19 cellular contexts compared by ENCODE assay signal in genomic region chr20:60064554-60064953, GRCh38.
DNase-seq lines count a peak whose midpoint lies in the region; ATAC-seq, FAIRE-seq and TF ChIP-seq lines count a peak whose summit lies in the region.
"Had no signal": no experiment of that assay in that cellular context is flagged by ENCODE, and none has a peak within 500 bp of the region (broad histone marks: within the 10 kb centered on the region; RNA-seq: fewer than 3 reads in every experiment).

No MANE protein-coding gene starts in this region.

- H3K14ac ChIP-seq in H1 (ENCODE audit: insufficient read length): no peak overlapping the region

- no peaks in the 10 kb centered on the region for H3K79me1 ChIP-seq in H1 (ENCODE audit: low read depth, low read length)

- no peak overlapping the region for H2BK12ac ChIP-seq in H1 (ENCODE audit: low read depth, low read length)

- ATAC-seq in DND-41 (ENCODE audit: insufficient read depth, low read depth): no peak
- ATAC-seq: A549, GM23338 had no signal

- H2AFZ ChIP-seq in DND-41 (ENCODE audit: low read depth, low read length): no peak overlapping the region
- no peak overlapping the region for H2AFZ ChIP-seq in H1 (ENCODE audit: low read length)
- H2AFZ ChIP-seq: GM23338 had no signal

- H3K56ac ChIP-seq in H1 (replicated peaks; ENCODE audit: insufficient read length, low read depth, low read length): no peak overlapping the region

- no peak overlapping the region for H3K4ac ChIP-seq in H1 (replicated peaks; ENCODE audit: insufficient read length, low read depth, low read length)

- TF ChIP-seq CTCF in DND-41 (IDR thresholded peaks at IDR 0.05; ENCODE audit: borderline replicate concordance, extremely low read depth, low read length, poor library complexity, severe bottlenecking) (no peak), H1 (IDR thresholded peaks at IDR 0.05; ENCODE audit: control extremely low read depth in 1 of 3, insufficient read depth in 1 of 3, low read depth in 1 of 3, low read length in 3 of 3) (no peak), vagina (IDR thresholded peaks at IDR 0.05) (no peak)

- H3K4me1 ChIP-seq in DND-41 (ENCODE audit: insufficient read depth, low read length): peaks cover 62% of the 10 kb centered on the region
- no peaks in the 10 kb centered on the region for H3K4me1 ChIP-seq in H1 (replicated peaks in 1 of 4; ENCODE audit: control insufficient read depth in 3 of 4, insufficient read depth in 4 of 4, low read length in 3 of 4)
- H3K4me1 ChIP-seq in vagina: peaks cover 29% of the 10 kb centered on the region
- H3K4me1 ChIP-seq: A549, Caco-2 had no signal

- H3K27ac ChIP-seq in DND-41 (ENCODE audit: low read length) (peak overlapping the region; percentile 62), H1 (ENCODE audit: low read depth, low read length) (no peak overlapping the region), vagina (peak overlapping the region; percentile 76), substantia nigra (ENCODE audit: low read depth, low read length, poor library complexity, severe bottlenecking) (no peak overlapping the region)
- H3K27ac ChIP-seq: 22Rv1, A549, C4-2B had no signal

- H3K4me3 Mint-ChIP-seq in activated naive CD4-positive, alpha-beta T cell treated with anti-CD3 and anti-CD28 coated beads, Interleukin-2, amount 50 U/mL, for 24 hours: no peak overlapping the region
- H3K4me3 Mint-ChIP-seq: CD4-positive, alpha-beta T cell; GM23338 had no signal

- no peak overlapping the region for H2BK20ac ChIP-seq in H1 (ENCODE audit: low read length)

- DNase-seq in activated naive CD4-positive, alpha-beta T cell treated with anti-CD3 and anti-CD28 coated beads, Interleukin-2, amount 50 U/mL, for 16 hours: no peak
- DNase-seq in DND-41 (no peak), H1 (ENCODE audit: low read depth in 1 of 2, low spot score in 2 of 2) (no peak), vagina (ENCODE audit: extremely low spot score in 2 of 2) (no peak), activated T-cell treated with anti-CD3 and anti-CD28 coated beads for 4 hours (no peak), substantia nigra (lab: John Stamatoyannopoulos, UW) (no peak)
- DNase-seq: AML-193; CD4-positive, alpha-beta T cell; GDM1; H7 had no signal

- no peak overlapping the region for H3K4me2 ChIP-seq in DND-41 (ENCODE audit: insufficient read depth, low read length)
- H3K4me2 ChIP-seq in H1 (ENCODE audit: insufficient read depth in 1 of 2, low read depth in 2 of 2, low read length in 2 of 2): no peak overlapping the region
- H3K4me2 ChIP-seq: A549, GM23338 had no signal

- FAIRE-seq in H1 (lab: Jason Lieb, UNC): no peak
- FAIRE-seq: A549, D721Med, GM12892, GM18507 had no signal

- 84% methylated on average over 3 of the region's 3 CpGs; no CpG with 5 or more reads in 1 of the 2 experiments for WGBS in H1 (ENCODE audit: extremely low coverage in 1 of 2, insufficient coverage in 1 of 2, insufficient read length in 1 of 2, insufficient replicate concordance in 2 of 2, low coverage in 1 of 2, low lambda C conversion rate in 2 of 2, missing lambda C conversion rate in 1 of 2), 2 experiments

- TF ChIP-seq POLR2A in H1 (IDR thresholded peaks at IDR 0.05; ENCODE audit: control extremely low read depth in 1 of 2, low read depth in 2 of 2, low read length in 2 of 2) (no peak), vagina (IDR thresholded peaks at IDR 0.05) (no peak)

- H3K4me3 ChIP-seq in DND-41 (ENCODE audit: low read depth in 1 of 2, low read length in 2 of 2): no peak overlapping the region
- H3K4me3 ChIP-seq in H1 (ENCODE audit: extremely low read depth in 1 of 4, insufficient read depth in 2 of 4, low read depth in 3 of 4, low read length in 4 of 4): no peak overlapping the region
- H3K4me3 ChIP-seq in vagina: no peak overlapping the region
- H3K4me3 ChIP-seq: A549, GM23338 had no signal

- CTCF ChIA-PET in H1 (lab: Charles Lee; ENCODE audit: partially characterized antibody): no interaction called here

- H2BK5ac ChIP-seq in H1 (ENCODE audit: low read depth, low read length): no peak overlapping the region

- no peak overlapping the region for H2BK15ac ChIP-seq in H1 (ENCODE audit: low read length)

- no peaks in the 10 kb centered on the region for H3K9me3 Mint-ChIP-seq in activated naive CD4-positive, alpha-beta T cell treated with anti-CD3 and anti-CD28 coated beads, Interleukin-2, amount 50 U/mL, for 24 hours
- H3K9me3 Mint-ChIP-seq: CD4-positive, alpha-beta T cell had no signal

- intact Hi-C loops in vagina (cut with DNase I): no loop called here

- H3K23me2 ChIP-seq in H1 (ENCODE audit: low read depth, low read length): no peaks in the 10 kb centered on the region

- H4K8ac ChIP-seq in H1 (ENCODE audit: extremely low read depth, insufficient read depth, low read length): peak overlapping the region; percentile 11; the same call in 1 of the 2 replicates

- no peak overlapping the region for H4K91ac ChIP-seq in H1 (replicated peaks; ENCODE audit: insufficient read length, low read length)

- no peak overlapping the region for H3K23ac ChIP-seq in H1 (ENCODE audit: insufficient read length)

- H4K5ac ChIP-seq in H1 (ENCODE audit: insufficient read length, low read depth, low read length): no peak overlapping the region

- H3K79me2 ChIP-seq in DND-41 (ENCODE audit: insufficient read depth, low read length) (peaks cover 100% of the 10 kb centered on the region), H1 (ENCODE audit: control insufficient read depth in 1 of 2, insufficient read depth in 2 of 2, low read length in 2 of 2) (no peaks in the 10 kb centered on the region)

- TF ChIP-seq EP300 in H1 (IDR thresholded peaks at IDR 0.05; ENCODE audit: borderline replicate concordance in 1 of 2, low read depth in 2 of 2, low read length in 2 of 2): no peak

- no peaks in the 10 kb centered on the region for H3K27me3 Mint-ChIP-seq in activated naive CD4-positive, alpha-beta T cell treated with anti-CD3 and anti-CD28 coated beads, Interleukin-2, amount 50 U/mL, for 24 hours
- H3K27me3 Mint-ChIP-seq: CD4-positive, alpha-beta T cell had no signal

- no peaks in the 10 kb centered on the region for H3K27me3 ChIP-seq in DND-41 (ENCODE audit: insufficient read depth, low read length, poor library complexity)
- peaks cover 0 to 2% (median 0%) of the 10 kb centered on the region in 4 experiments; a peak in 1 of 7 replicates for H3K27me3 ChIP-seq in H1 (replicated peaks in 1 of 4; ENCODE audit: control insufficient read depth in 3 of 4, extremely low read depth in 1 of 4, insufficient read depth in 3 of 4, low read length in 3 of 4)
- H3K27me3 ChIP-seq in vagina: no peaks in the 10 kb centered on the region

- no peak overlapping the region for H2AK5ac ChIP-seq in H1 (ENCODE audit: low read depth, low read length)

- no peak overlapping the region for H2BK120ac ChIP-seq in H1 (replicated peaks; ENCODE audit: low read depth, low read length)

- H3K9me3 ChIP-seq in DND-41 (ENCODE audit: insufficient read depth, low read length, severe bottlenecking) (no peaks in the 10 kb centered on the region), H1 (ENCODE audit: insufficient read depth in 2 of 2, low read depth in 1 of 2, low read length in 1 of 2) (peaks cover 2 to 4% of the 10 kb centered on the region in 2 experiments; a peak in 1 of 4 replicates), vagina (no peaks in the 10 kb centered on the region)
- H3K9me3 ChIP-seq: Caco-2 had no signal

- POLR2A ChIA-PET in H1 (lab: Charles Lee; ENCODE audit: partially characterized antibody): no interaction called here

- H3K4me1 Mint-ChIP-seq in activated naive CD4-positive, alpha-beta T cell treated with anti-CD3 and anti-CD28 coated beads, Interleukin-2, amount 50 U/mL, for 24 hours: peaks cover 23% of the 10 kb centered on the region
- H3K4me1 Mint-ChIP-seq: GM23338 had no signal

- no peaks in the 10 kb centered on the region for H3K36me3 Mint-ChIP-seq in activated naive CD4-positive, alpha-beta T cell treated with anti-CD3 and anti-CD28 coated beads, Interleukin-2, amount 50 U/mL, for 24 hours

- peaks cover 93% of the 10 kb centered on the region for H3K36me3 ChIP-seq in DND-41 (ENCODE audit: insufficient read depth, low read length)
- no peaks in the 10 kb centered on the region for H3K36me3 ChIP-seq in H1 (ENCODE audit: control insufficient read depth in 2 of 4, insufficient read depth in 4 of 4, low read length in 3 of 4)
- no peaks in the 10 kb centered on the region for H3K36me3 ChIP-seq in vagina

- no peak for TF ChIP-seq RAD21 in H1 (IDR thresholded peaks at IDR 0.05 in 1 of 2, conservative IDR thresholded peaks at IDR 0.05 in 1 of 2; ENCODE audit: low read depth in 2 of 2, low read length in 2 of 2)

- peak overlapping the region; percentile 12 for H3K27ac Mint-ChIP-seq in activated naive CD4-positive, alpha-beta T cell treated with anti-CD3 and anti-CD28 coated beads, Interleukin-2, amount 50 U/mL, for 24 hours
- H3K27ac Mint-ChIP-seq: CD4-positive, alpha-beta T cell; GM23338 had no signal

- H3K18ac ChIP-seq in H1 (ENCODE audit: extremely low read depth, low read length): no peak overlapping the region

- no peak overlapping the region for H3K9ac ChIP-seq in DND-41 (ENCODE audit: low read depth, low read length)
- H3K9ac ChIP-seq in H1 (replicated peaks in 1 of 4; ENCODE audit: extremely low read depth in 1 of 4, low read depth in 3 of 4, low read length in 3 of 4): no peak overlapping the region

- H4K20me1 ChIP-seq in DND-41 (ENCODE audit: insufficient read depth, low read length): peaks cover 100% of the 10 kb centered on the region
- H4K20me1 ChIP-seq in H1 (replicated peaks in 1 of 2; ENCODE audit: control insufficient read depth in 1 of 2, insufficient read depth in 2 of 2, low read length in 2 of 2): no peaks in the 10 kb centered on the region

TF ChIP-seq in H1, 55 proteins besides CTCF, POLR2A, EP300 and RAD21:
- no peak for TF ChIP-seq POU5F1 (IDR thresholded peaks at IDR 0.05; ENCODE audit: low read depth, low read length)
- no peak for TF ChIP-seq JUND (IDR thresholded peaks at IDR 0.05; ENCODE audit: low read length)
- TF ChIP-seq USF2 (IDR thresholded peaks at IDR 0.05; ENCODE audit: low read length): no peak

Comparison
In these comparisons a context has a peak if more than half of its experiments do, and no peak if none do; other contexts are left out.
1. H3K27ac ChIP-seq: peak in DND-41 (single experiment) and vagina (single experiment); none in H1 (single experiment) and substantia nigra (single experiment).